1 cellular context compared by ENCODE assay signal in genomic region chr3:42701371-42702065, GRCh38.
TF ChIP-seq lines count a peak whose summit lies in the region.

No MANE protein-coding gene starts in this region.

TF ChIP-seq in HepG2, 621 proteins besides CTCF, POLR2A, EP300 and RAD21 (continued from another document and continues in another):
- TF ChIP-seq GFI1 (CRISPR knock-in tag; IDR thresholded peaks at IDR 0.05; ENCODE audit: borderline replicate concordance) (0 out of 2 replicates have a peak, but pooled peaks have one; percentile 39), NFIC (IDR thresholded peaks at IDR 0.05; ENCODE audit: low read length) (no peak), ZNF839 (CRISPR knock-in tag; IDR thresholded peaks at IDR 0.05; ENCODE audit: borderline replicate concordance) (no peak), THAP11 (CRISPR knock-in tag; IDR thresholded peaks at IDR 0.05) (peak; percentile 48), ZSCAN29 (CRISPR knock-in tag; conservative IDR thresholded peaks at IDR 0.05) (no peak), ZNF772 (CRISPR knock-in tag; IDR thresholded peaks at IDR 0.05) (peak; percentile 81; the same call in 1 of the 2 replicates), ISX (CRISPR knock-in tag; conservative IDR thresholded peaks at IDR 0.05) (peak; percentile 90), FOXK1 (CRISPR knock-in tag; IDR thresholded peaks at IDR 0.05; ENCODE audit: borderline replicate concordance, low read depth) (peak; percentile 62; the same call in 1 of the 2 replicates), ATF1 (CRISPR knock-in tag; IDR thresholded peaks at IDR 0.05) (no peak), ZNF446 (CRISPR knock-in tag; IDR thresholded peaks at IDR 0.05) (peak; percentile 86; the same call in 1 of the 2 replicates), ZNF101 (CRISPR knock-in tag; IDR thresholded peaks at IDR 0.05; ENCODE audit: borderline replicate concordance, low read depth) (no peak), MED13 (CRISPR knock-in tag; IDR thresholded peaks at IDR 0.05) (peak; percentile 88; the same call in 1 of the 2 replicates), ZNF777 (CRISPR knock-in tag; IDR thresholded peaks at IDR 0.05) (peak; percentile 56; the same call in 1 of the 2 replicates), ZFP62 (CRISPR knock-in tag; IDR thresholded peaks at IDR 0.05) (no peak), ZNF335 (CRISPR knock-in tag; IDR thresholded peaks at IDR 0.05) (peak; percentile 77; the same call in 1 of the 2 replicates), ZBED4 (CRISPR knock-in tag; IDR thresholded peaks at IDR 0.05; ENCODE audit: borderline replicate concordance) (peak; percentile 91), SIN3B (IDR thresholded peaks at IDR 0.05; ENCODE audit: low read length) (no peak), ATF7-NPFF (CRISPR knock-in tag; IDR thresholded peaks at IDR 0.05; ENCODE audit: low read depth) (peak; percentile 79), AGO1 (IDR thresholded peaks at IDR 0.05; ENCODE audit: low read depth, low read length, poor library complexity, severe bottlenecking) (no peak), PLRG1 (conservative IDR thresholded peaks at IDR 0.05) (no peak), TFAP4 (IDR thresholded peaks at IDR 0.05; ENCODE audit: borderline replicate concordance, low read depth) (no peak), ZNF550 (CRISPR knock-in tag; IDR thresholded peaks at IDR 0.05; ENCODE audit: borderline replicate concordance) (no peak), NR2F6 (IDR thresholded peaks at IDR 0.05) (no peak), NR2F6 (CRISPR knock-in tag; IDR thresholded peaks at IDR 0.05) (0 out of 2 replicates have a peak, but pooled peaks have one; percentile 55), ZNF773 (CRISPR knock-in tag; IDR thresholded peaks at IDR 0.05; ENCODE audit: borderline replicate concordance) (peak; percentile 95; the same call in 1 of the 2 replicates), ZFP37 (CRISPR knock-in tag; IDR thresholded peaks at IDR 0.05; ENCODE audit: borderline replicate concordance) (peak; percentile 90; the same call in 1 of the 2 replicates), ZNF260 (CRISPR knock-in tag; IDR thresholded peaks at IDR 0.05; ENCODE audit: borderline replicate concordance, low read depth) (no peak), ZNF816 (CRISPR knock-in tag; IDR thresholded peaks at IDR 0.05; ENCODE audit: borderline replicate concordance) (no peak), ZMAT3 (CRISPR knock-in tag; conservative IDR thresholded peaks at IDR 0.05) (peak; percentile 86), TFDP2 (CRISPR knock-in tag; IDR thresholded peaks at IDR 0.05) (no peak), ZNF232 (CRISPR knock-in tag; IDR thresholded peaks at IDR 0.05; ENCODE audit: borderline replicate concordance) (peak; percentile 98), SNAPC5 (CRISPR knock-in tag; IDR thresholded peaks at IDR 0.05; ENCODE audit: borderline replicate concordance) (0 out of 2 replicates have a peak, but pooled peaks have one; percentile 43), TOE1 (CRISPR knock-in tag; IDR thresholded peaks at IDR 0.05) (no peak; the same call in 1 of the 2 replicates), NCOA5 (CRISPR knock-in tag; IDR thresholded peaks at IDR 0.05) (no peak), ZNF781 (CRISPR knock-in tag; IDR thresholded peaks at IDR 0.05; ENCODE audit: borderline replicate concordance, not compliant biosample characterization) (peak; percentile 74), ZNF788 (CRISPR knock-in tag; IDR thresholded peaks at IDR 0.05; ENCODE audit: borderline replicate concordance) (peak; percentile 65; the same call in 1 of the 2 replicates), FOXA1 (IDR thresholded peaks at IDR 0.05) (no peak), FOXA1 (CRISPR knock-in tag; IDR thresholded peaks at IDR 0.05) (no peak), AHR (CRISPR knock-in tag; IDR thresholded peaks at IDR 0.05) (peak; percentile 90; the same call in 1 of the 2 replicates), HOXA5 (CRISPR knock-in tag; IDR thresholded peaks at IDR 0.05) (peak; percentile 98), RXRA (CRISPR knock-in tag; IDR thresholded peaks at IDR 0.05) (peak; percentile 44; the same call in 1 of the 2 replicates), NFE2L2 (IDR thresholded peaks at IDR 0.05; ENCODE audit: low read length) (no peak)
- TF ChIP-seq, protein P1, sequence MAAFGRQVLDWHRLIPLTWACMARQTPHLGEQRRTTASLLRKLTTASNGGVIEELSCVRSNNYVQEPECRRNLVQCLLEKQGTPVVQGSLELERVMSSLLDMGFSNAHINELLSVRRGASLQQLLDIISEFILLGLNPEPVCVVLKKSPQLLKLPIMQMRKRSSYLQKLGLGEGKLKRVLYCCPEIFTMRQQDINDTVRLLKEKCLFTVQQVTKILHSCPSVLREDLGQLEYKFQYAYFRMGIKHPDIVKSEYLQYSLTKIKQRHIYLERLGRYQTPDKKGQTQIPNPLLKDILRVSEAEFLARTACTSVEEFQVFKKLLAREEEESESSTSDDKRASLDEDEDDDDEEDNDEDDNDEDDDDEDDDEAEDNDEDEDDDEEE (CRISPR knock-in tag; IDR thresholded peaks at IDR 0.05) = peak; percentile 86; the same call in 1 of the 2 replicates
- TF ChIP-seq, protein P2, sequence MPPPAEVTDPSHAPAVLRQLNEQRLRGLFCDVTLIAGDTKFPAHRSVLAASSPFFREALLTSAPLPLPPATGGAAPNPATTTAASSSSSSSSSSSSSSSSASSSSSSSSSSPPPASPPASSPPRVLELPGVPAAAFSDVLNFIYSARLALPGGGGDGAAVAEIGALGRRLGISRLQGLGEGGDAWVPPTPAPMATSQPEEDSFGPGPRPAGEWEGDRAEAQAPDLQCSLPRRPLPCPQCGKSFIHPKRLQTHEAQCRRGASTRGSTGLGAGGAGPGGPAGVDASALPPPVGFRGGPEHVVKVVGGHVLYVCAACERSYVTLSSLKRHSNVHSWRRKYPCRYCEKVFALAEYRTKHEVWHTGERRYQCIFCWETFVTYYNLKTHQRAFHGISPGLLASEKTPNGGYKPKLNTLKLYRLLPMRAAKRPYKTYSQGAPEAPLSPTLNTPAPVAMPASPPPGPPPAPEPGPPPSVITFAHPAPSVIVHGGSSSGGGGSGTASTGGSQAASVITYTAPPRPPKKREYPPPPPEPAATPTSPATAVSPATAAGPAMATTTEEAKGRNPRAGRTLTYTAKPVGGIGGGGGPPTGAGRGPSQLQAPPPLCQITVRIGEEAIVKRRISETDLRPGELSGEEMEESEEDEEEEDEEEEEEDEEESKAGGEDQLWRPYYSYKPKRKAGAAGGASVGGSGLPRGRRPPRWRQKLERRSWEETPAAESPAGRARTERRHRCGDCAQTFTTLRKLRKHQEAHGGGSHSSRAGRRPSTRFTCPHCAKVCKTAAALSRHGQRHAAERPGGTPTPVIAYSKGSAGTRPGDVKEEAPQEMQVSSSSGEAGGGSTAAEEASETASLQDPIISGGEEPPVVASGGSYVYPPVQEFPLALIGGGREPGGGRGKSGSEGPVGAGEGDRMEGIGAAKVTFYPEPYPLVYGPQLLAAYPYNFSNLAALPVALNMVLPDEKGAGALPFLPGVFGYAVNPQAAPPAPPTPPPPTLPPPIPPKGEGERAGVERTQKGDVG (CRISPR knock-in tag; IDR thresholded peaks at IDR 0.05; ENCODE audit: borderline replicate concordance) = no peak
- TF ChIP-seq, protein P3, sequence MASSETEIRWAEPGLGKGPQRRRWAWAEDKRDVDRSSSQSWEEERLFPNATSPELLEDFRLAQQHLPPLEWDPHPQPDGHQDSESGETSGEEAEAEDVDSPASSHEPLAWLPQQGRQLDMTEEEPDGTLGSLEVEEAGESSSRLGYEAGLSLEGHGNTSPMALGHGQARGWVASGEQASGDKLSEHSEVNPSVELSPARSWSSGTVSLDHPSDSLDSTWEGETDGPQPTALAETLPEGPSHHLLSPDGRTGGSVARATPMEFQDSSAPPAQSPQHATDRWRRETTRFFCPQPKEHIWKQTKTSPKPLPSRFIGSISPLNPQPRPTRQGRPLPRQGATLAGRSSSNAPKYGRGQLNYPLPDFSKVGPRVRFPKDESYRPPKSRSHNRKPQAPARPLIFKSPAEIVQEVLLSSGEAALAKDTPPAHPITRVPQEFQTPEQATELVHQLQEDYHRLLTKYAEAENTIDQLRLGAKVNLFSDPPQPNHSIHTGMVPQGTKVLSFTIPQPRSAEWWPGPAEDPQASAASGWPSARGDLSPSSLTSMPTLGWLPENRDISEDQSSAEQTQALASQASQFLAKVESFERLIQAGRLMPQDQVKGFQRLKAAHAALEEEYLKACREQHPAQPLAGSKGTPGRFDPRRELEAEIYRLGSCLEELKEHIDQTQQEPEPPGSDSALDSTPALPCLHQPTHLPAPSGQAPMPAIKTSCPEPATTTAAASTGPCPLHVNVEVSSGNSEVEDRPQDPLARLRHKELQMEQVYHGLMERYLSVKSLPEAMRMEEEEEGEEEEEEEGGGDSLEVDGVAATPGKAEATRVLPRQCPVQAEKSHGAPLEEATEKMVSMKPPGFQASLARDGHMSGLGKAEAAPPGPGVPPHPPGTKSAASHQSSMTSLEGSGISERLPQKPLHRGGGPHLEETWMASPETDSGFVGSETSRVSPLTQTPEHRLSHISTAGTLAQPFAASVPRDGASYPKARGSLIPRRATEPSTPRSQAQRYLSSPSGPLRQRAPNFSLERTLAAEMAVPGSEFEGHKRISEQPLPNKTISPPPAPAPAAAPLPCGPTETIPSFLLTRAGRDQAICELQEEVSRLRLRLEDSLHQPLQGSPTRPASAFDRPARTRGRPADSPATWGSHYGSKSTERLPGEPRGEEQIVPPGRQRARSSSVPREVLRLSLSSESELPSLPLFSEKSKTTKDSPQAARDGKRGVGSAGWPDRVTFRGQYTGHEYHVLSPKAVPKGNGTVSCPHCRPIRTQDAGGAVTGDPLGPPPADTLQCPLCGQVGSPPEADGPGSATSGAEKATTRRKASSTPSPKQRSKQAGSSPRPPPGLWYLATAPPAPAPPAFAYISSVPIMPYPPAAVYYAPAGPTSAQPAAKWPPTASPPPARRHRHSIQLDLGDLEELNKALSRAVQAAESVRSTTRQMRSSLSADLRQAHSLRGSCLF (CRISPR knock-in tag; IDR thresholded peaks at IDR 0.05; ENCODE audit: borderline replicate concordance) = peak; percentile 95
- TF ChIP-seq, protein P4, sequence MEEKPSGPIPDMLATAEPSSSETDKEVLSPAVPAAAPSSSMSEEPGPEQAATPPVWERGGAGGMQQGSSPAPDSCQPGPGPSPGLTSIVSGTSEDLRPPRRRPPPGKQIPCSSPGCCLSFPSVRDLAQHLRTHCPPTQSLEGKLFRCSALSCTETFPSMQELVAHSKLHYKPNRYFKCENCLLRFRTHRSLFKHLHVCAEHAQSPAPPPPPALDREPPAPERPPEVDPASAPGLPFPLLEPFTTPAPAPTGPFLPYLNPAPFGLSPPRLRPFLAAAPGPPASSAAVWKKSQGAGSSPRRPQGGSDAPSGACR (CRISPR knock-in tag; IDR thresholded peaks at IDR 0.05) = no peak
- TF ChIP-seq, protein P5, sequence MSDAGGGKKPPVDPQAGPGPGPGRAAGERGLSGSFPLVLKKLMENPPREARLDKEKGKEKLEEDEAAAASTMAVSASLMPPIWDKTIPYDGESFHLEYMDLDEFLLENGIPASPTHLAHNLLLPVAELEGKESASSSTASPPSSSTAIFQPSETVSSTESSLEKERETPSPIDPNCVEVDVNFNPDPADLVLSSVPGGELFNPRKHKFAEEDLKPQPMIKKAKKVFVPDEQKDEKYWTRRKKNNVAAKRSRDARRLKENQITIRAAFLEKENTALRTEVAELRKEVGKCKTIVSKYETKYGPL (CRISPR knock-in tag; IDR thresholded peaks at IDR 0.05) = peak; percentile 78
- TF ChIP-seq, protein P6, sequence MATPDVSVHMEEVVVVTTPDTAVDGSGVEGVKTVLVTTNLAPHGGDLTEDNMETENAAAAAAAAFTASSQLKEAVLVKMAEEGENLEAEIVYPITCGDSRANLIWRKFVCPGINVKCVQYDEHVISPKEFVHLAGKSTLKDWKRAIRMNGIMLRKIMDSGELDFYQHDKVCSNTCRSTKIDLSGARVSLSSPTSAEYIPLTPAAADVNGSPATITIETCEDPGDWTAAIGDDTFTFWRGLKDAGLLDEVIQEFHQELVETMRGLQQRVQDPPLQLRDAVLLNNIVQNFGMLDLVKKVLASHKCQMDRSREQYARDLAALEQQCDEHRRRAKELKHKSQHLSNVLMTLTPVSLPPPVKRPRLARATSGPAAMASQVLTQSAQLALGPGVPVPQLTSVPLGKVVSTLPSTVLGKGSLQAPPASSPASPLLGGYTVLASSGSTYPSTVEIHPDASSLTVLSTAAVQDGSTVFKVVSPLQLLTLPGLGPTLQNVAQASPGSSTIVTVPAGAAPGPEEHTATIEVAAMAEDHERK (CRISPR knock-in tag; IDR thresholded peaks at IDR 0.05; ENCODE audit: low read depth) = no peak
